Comparison of ENCODE assay signal across 11 cellular contexts in genomic region chr1:93631626-93632365, GRCh38. TPM values are rescaled to one million over a fixed set of nuclear protein-coding genes. Genes with fewer than 3 reads are reported as not detected.
A peak's percentile ranks its signal among the peaks of the same experiment; 100 is the strongest.
DNase-seq lines count a peak whose midpoint lies in the region; ATAC-seq and TF ChIP-seq lines count a peak whose summit lies in the region.
"Had no signal": no experiment of that assay in that cellular context is flagged by ENCODE, and none has a peak within 500 bp of the region (broad histone marks: within the 10 kb centered on the region; RNA-seq: fewer than 3 reads in every experiment).

No MANE protein-coding gene starts in this region.

- no peak overlapping the region for H2AFZ ChIP-seq in PC-3 (ENCODE audit: low read length)

- no peaks in the 10 kb centered on the region for H3K9me3 ChIP-seq in PC-3 (ENCODE audit: low read length)

- H3K27ac ChIP-seq in PC-3 (ENCODE audit: low read length): peak overlapping the region; percentile 72

- BruUV-seq in PC-3 (replicated peaks; lab: Mats Ljungman, UMichigan): no TSS peak

- H3K4me1 ChIP-seq in PC-3 (ENCODE audit: insufficient read depth, low read length): peaks cover 53% of the 10 kb centered on the region

- H3K9me2 ChIP-seq in PC-3 (replicated peaks; ENCODE audit: low read length): no peaks in the 10 kb centered on the region

- ATAC-seq in PC-3 (no peak), HG02852 (IDR thresholded peaks at IDR 0.05; ENCODE audit: unreplicated experiment) (no peak), HG03280 (IDR thresholded peaks at IDR 0.05; ENCODE audit: unreplicated experiment) (no peak), GM21360 (IDR thresholded peaks at IDR 0.05; ENCODE audit: unreplicated experiment) (no peak)

- H3F3A ChIP-seq in PC-3 (ENCODE audit: low read length, unreplicated experiment): peaks cover 12% of the 10 kb centered on the region

- H3K27me3 ChIP-seq in PC-3 (ENCODE audit: low read length) (no peaks in the 10 kb centered on the region), H7 (ENCODE audit: control insufficient read depth, insufficient read depth, low read length) (no peaks in the 10 kb centered on the region)

- intact Hi-C loops in PC-3 (cut with micrococcal nuclease): no loop called here

- H3K36me3 ChIP-seq in PC-3 (ENCODE audit: low read depth, low read length) (peaks cover 68% of the 10 kb centered on the region), H7 (replicated peaks; ENCODE audit: control insufficient read depth, insufficient read depth, low read length) (no peaks in the 10 kb centered on the region; the same call in 1 of the 2 replicates)

- DNase-seq in AG09309 (ENCODE audit: low read depth) (no peak), PC-3 (no peak), fibroblast of villous mesenchyme (ENCODE audit: low read depth) (peak; percentile 40), H7 (no peak)
- DNase-seq: activated CD4-positive, alpha-beta T cell treated with anti-CD3 and anti-CD28 coated beads, Interleukin-2, amount 50 U/mL, for 48 hours; left cardiac atrium; NCI-H2171 treated with DMSO at 0.1 percent for 48 hours had no signal

- peaks cover 27% of the 10 kb centered on the region for H4K20me1 ChIP-seq in PC-3 (ENCODE audit: low read length)

- POLR2A ChIA-PET in PC-3 (lab: Charles Lee; ENCODE audit: unreplicated experiment): no interaction called here

- H3K9ac ChIP-seq in PC-3 (ENCODE audit: low read length): no peak overlapping the region

- peaks cover 100% of the 10 kb centered on the region for H3K79me2 ChIP-seq in PC-3 (ENCODE audit: low read length)

- H3K4me3 ChIP-seq in AG09309 (ENCODE audit: control insufficient read depth, low read depth, low read length) (no peak overlapping the region), GM12875 (ENCODE audit: low read depth, low read length) (no peak overlapping the region), PC-3 (ENCODE audit: low read length) (no peak overlapping the region), fibroblast of villous mesenchyme (ENCODE audit: low read depth, low read length) (no peak overlapping the region), H7 (ENCODE audit: insufficient read depth, low read depth, low read length) (no peak overlapping the region)

- CTCF ChIA-PET in PC-3 (lab: Charles Lee): no interaction called here

- TF ChIP-seq CTCF in AG09309 (IDR thresholded peaks at IDR 0.05; ENCODE audit: control insufficient read depth, insufficient read depth, low read depth, low read length, missing control alignments) (peak; percentile 30), GM12875 (IDR thresholded peaks at IDR 0.05; ENCODE audit: borderline replicate concordance, insufficient read depth, low read depth, low read length) (peak; percentile 33; the same call in 1 of the 2 replicates), PC-3 (conservative IDR thresholded peaks at IDR 0.05; ENCODE audit: low read depth, low read length) (peak; percentile 43; the same call in 1 of the 2 replicates), fibroblast of villous mesenchyme (IDR thresholded peaks at IDR 0.05; ENCODE audit: insufficient read depth, low read depth, low read length) (peak; percentile 35)

- H3K4me2 ChIP-seq in PC-3 (ENCODE audit: low read length): no peak overlapping the region

RNA-seq across cellular contexts. Expression of gene BCAR3, which starts 49.8 kb away (rescaled TPM):
- total RNA-seq in PC-3 (2014; rRNA removed) (169 and 171 TPM in 2 replicates), fibroblast of villous mesenchyme (32.0 and 36.4 TPM in 2 replicates)
- 53.2 and 67.4 TPM in 2 replicates for total RNA-seq in H7 (2014; rRNA removed; shearing (Covaris generic))
